In genomic region chr1:201504179-201504631, GRCh38 we compare ENCODE assay signal across 11 cellular contexts. TPM values are rescaled to one million over a fixed set of nuclear protein-coding genes. Genes with fewer than 3 reads are reported as not detected.
A peak's percentile ranks its signal among the peaks of the same experiment; 100 is the strongest.
DNase-seq lines count a peak whose midpoint lies in the region; ATAC-seq and TF ChIP-seq lines count a peak whose summit lies in the region.
"Had no signal": no experiment of that assay in that cellular context is flagged by ENCODE, and none has a peak within 500 bp of the region (broad histone marks: within the 10 kb centered on the region; RNA-seq: fewer than 3 reads in every experiment).

No MANE protein-coding gene starts in this region.

- CTCF ChIA-PET in CD8-positive, alpha-beta T cell (lab: Charles Lee) = interaction anchor here (1.1 to 22.8 kb wide), 4 partner anchors 8 to 21 kb away, joined by 3 to 577 read pairs (median 74); no protein-coding TSS in a partner anchor

- no peak overlapping the region for H2AFZ ChIP-seq in neural progenitor cell (replicated peaks)

- DNase-seq in brain microvascular endothelial cell (no peak), neural progenitor cell (ENCODE audit: low spot score) (no peak)
- no peak for DNase-seq in CD8-positive, alpha-beta T cell
- DNase-seq: activated CD4-positive, alpha-beta T cell treated with anti-CD3 and anti-CD28 coated beads for 1 hour; immature natural killer cell; stimulated activated CD4-positive, alpha-beta T cell treated with anti-CD3 and anti-CD28 coated beads, Interleukin-2, amount 100 ng/mL, for 48 hours had no signal

- H3K4me1 ChIP-seq in HUES48 (ENCODE audit: control insufficient read depth, insufficient read depth, low read length) = peaks cover 53% of the 10 kb centered on the region
- peaks cover 35 to 84% (median 75%) of the 10 kb centered on the region in 4 donors for H3K4me1 ChIP-seq in liver (ENCODE audit: control insufficient read depth in 4 of 4, insufficient read depth in 4 of 4, low read length in 3 of 4)
- H3K4me1 ChIP-seq in subcutaneous abdominal adipose tissue (ENCODE audit: control insufficient read depth in 5 of 5, insufficient read depth in 5 of 5, low read length in 5 of 5) = peaks cover 26 to 80% (median 66%) of the 10 kb centered on the region in 5 donors
- H3K4me1 ChIP-seq in neural progenitor cell = peaks cover 43% of the 10 kb centered on the region
- peaks cover 26% of the 10 kb centered on the region for H3K4me1 ChIP-seq in CD8-positive, alpha-beta T cell (ENCODE audit: insufficient read depth, low read length)

- no peaks in the 10 kb centered on the region for H3K36me3 Mint-ChIP-seq in neural progenitor cell
- peaks cover 2% of the 10 kb centered on the region for H3K36me3 Mint-ChIP-seq in CD8-positive, alpha-beta T cell
- H3K36me3 Mint-ChIP-seq: immature natural killer cell had no signal

- 32% methylated on average over 3 of the region's 3 CpGs for WGBS in liver

- H3K27ac ChIP-seq in HUES48 (ENCODE audit: low read depth, low read length) (peak overlapping the region; percentile 92), brain microvascular endothelial cell (peak overlapping the region; percentile 98), liver (ENCODE audit: low read depth in 1 of 2, low read length in 2 of 2) (peak overlapping the region; percentile 80 to 93), subcutaneous abdominal adipose tissue (ENCODE audit: low read depth, low read length) (peak overlapping the region; percentile 31), neural progenitor cell (no peak overlapping the region)
- H3K27ac ChIP-seq in CD8-positive, alpha-beta T cell (ENCODE audit: low read depth, low read length) = no peak overlapping the region

- 0 out of 2 replicates have a peak overlapping the region, but pooled peaks have one; percentile 28 for H3K4me3 ChIP-seq in HUES48 (ENCODE audit: low read depth, low read length)
- H3K4me3 ChIP-seq in brain microvascular endothelial cell (ENCODE audit: low read depth, low read length) = peak overlapping the region; percentile 84
- H3K4me3 ChIP-seq in liver (ENCODE audit: low read depth in 1 of 3, low read length in 3 of 3) = no peak overlapping the region
- H3K4me3 ChIP-seq in subcutaneous abdominal adipose tissue (ENCODE audit: low read depth in 1 of 5, low read length in 5 of 5) = no peak overlapping the region
- no peak overlapping the region for H3K4me3 ChIP-seq in neural progenitor cell
- no peak overlapping the region for H3K4me3 ChIP-seq in CD8-positive, alpha-beta T cell (ENCODE audit: low read depth, low read length)

- intact Hi-C loops in CD8-positive, alpha-beta T cell (cut with DNase I, micrococcal nuclease) = loop anchor here in 1 of 2 experiments (10.0 kb wide), 1 partner anchor 841 kb away; the partner anchor contains the start of genes PPP1R12B and UBE2T

- no peaks in the 10 kb centered on the region for H3K79me2 ChIP-seq in neural progenitor cell (ENCODE audit: low read depth)

- H3K27me3 ChIP-seq in HUES48 (ENCODE audit: control insufficient read depth, insufficient read depth, low read length) (peaks cover 26% of the 10 kb centered on the region), brain microvascular endothelial cell (replicated peaks) (no peaks in the 10 kb centered on the region), liver (ENCODE audit: control insufficient read depth in 4 of 4, insufficient read depth in 4 of 4, low read length in 3 of 4) (no peaks in the 10 kb centered on the region), subcutaneous abdominal adipose tissue (ENCODE audit: control insufficient read depth in 5 of 5, insufficient read depth in 4 of 5, low read length in 5 of 5) (no peaks in the 10 kb centered on the region), neural progenitor cell (peaks cover 35% of the 10 kb centered on the region)
- no peaks in the 10 kb centered on the region for H3K27me3 ChIP-seq in CD8-positive, alpha-beta T cell (ENCODE audit: insufficient read depth, low read length)

- TF ChIP-seq CTCF in brain microvascular endothelial cell (IDR thresholded peaks at IDR 0.05; ENCODE audit: low read depth, low read length, missing control alignments) (no peak), liver (IDR thresholded peaks at IDR 0.05; ENCODE audit: low read depth, low read length, missing input control) (no peak), neural progenitor cell (IDR thresholded peaks at IDR 0.05) (no peak)
- no peak for TF ChIP-seq CTCF in CD8-positive, alpha-beta T cell (IDR thresholded peaks at IDR 0.05)

- H3K4me2 ChIP-seq in neural progenitor cell = no peak overlapping the region

- TF ChIP-seq RAD21 in liver (IDR thresholded peaks at IDR 0.05) = no peak

- in situ Hi-C loops in brain microvascular endothelial cell (cut with HindIII; ENCODE audit: low pct_ligation_motif_present, low sequenced_read_pairs) = no loop called here

- no peaks in the 10 kb centered on the region for H3K9me3 ChIP-seq in HUES48 (ENCODE audit: control insufficient read depth, insufficient read depth, low read length)
- no peaks in the 10 kb centered on the region for H3K9me3 ChIP-seq in liver (ENCODE audit: control insufficient read depth in 4 of 4, low read length in 3 of 4)
- no peaks in the 10 kb centered on the region for H3K9me3 ChIP-seq in subcutaneous abdominal adipose tissue (ENCODE audit: control insufficient read depth in 5 of 5, low read length in 5 of 5)
- H3K9me3 ChIP-seq in neural progenitor cell (ENCODE audit: low read depth) = no peaks in the 10 kb centered on the region
- H3K9me3 ChIP-seq in CD8-positive, alpha-beta T cell (ENCODE audit: low read length) = no peaks in the 10 kb centered on the region

- H3K4me3 Mint-ChIP-seq in neural progenitor cell = no peak overlapping the region
- H3K4me3 Mint-ChIP-seq in CD8-positive, alpha-beta T cell = no peak overlapping the region

- peaks cover 5% of the 10 kb centered on the region for H3K27me3 Mint-ChIP-seq in neural progenitor cell (ENCODE audit: insufficient read depth, low read depth)
- no peaks in the 10 kb centered on the region for H3K27me3 Mint-ChIP-seq in CD8-positive, alpha-beta T cell (ENCODE audit: low read depth)

- H3K27ac Mint-ChIP-seq in neural progenitor cell = no peak overlapping the region
- no peak overlapping the region for H3K27ac Mint-ChIP-seq in CD8-positive, alpha-beta T cell

- H4K20me1 ChIP-seq in neural progenitor cell (ENCODE audit: low read depth) = no peaks in the 10 kb centered on the region

- POLR2A ChIA-PET in CD8-positive, alpha-beta T cell (lab: Charles Lee) = no interaction called here

- H3K9ac ChIP-seq in HUES48 (ENCODE audit: low read depth, low read length) (peak overlapping the region; percentile 60; the same call in 1 of the 2 replicates), liver (ENCODE audit: low read depth in 1 of 2, low read length in 2 of 2) (peak overlapping the region in 1 of 2 donors; percentile 5), subcutaneous abdominal adipose tissue (ENCODE audit: low read length in 5 of 5) (no peak overlapping the region), neural progenitor cell (no peak overlapping the region)

- H3K36me3 ChIP-seq in HUES48 (ENCODE audit: control insufficient read depth, insufficient read depth, low read length) (no peaks in the 10 kb centered on the region), brain microvascular endothelial cell (replicated peaks) (peaks cover 40% of the 10 kb centered on the region), liver (ENCODE audit: control insufficient read depth in 4 of 4, insufficient read depth in 3 of 4, low read depth in 1 of 4, low read length in 3 of 4) (no peaks in the 10 kb centered on the region), subcutaneous abdominal adipose tissue (ENCODE audit: control insufficient read depth in 5 of 5, insufficient read depth in 5 of 5, low read length in 5 of 5) (peaks cover 0 to under 1% (median 0%) of the 10 kb centered on the region in 5 donors), neural progenitor cell (no peaks in the 10 kb centered on the region)
- H3K36me3 ChIP-seq in CD8-positive, alpha-beta T cell (ENCODE audit: insufficient read depth, low read length) = no peaks in the 10 kb centered on the region

- H3F3A ChIP-seq in neural progenitor cell (ENCODE audit: low read depth) = peaks cover 36% of the 10 kb centered on the region

- ATAC-seq in HG03175 (IDR thresholded peaks at IDR 0.05; ENCODE audit: unreplicated experiment) = no peak
- ATAC-seq in HG03108 (IDR thresholded peaks at IDR 0.05; ENCODE audit: unreplicated experiment) = no peak
- ATAC-seq in CD8-positive, alpha-beta T cell = no peak

- H3K9me3 Mint-ChIP-seq in neural progenitor cell = no peaks in the 10 kb centered on the region
- H3K9me3 Mint-ChIP-seq in CD8-positive, alpha-beta T cell = no peaks in the 10 kb centered on the region
- H3K9me3 Mint-ChIP-seq: immature natural killer cell had no signal

- peaks cover 52% of the 10 kb centered on the region for H3K4me1 Mint-ChIP-seq in neural progenitor cell
- H3K4me1 Mint-ChIP-seq in CD8-positive, alpha-beta T cell (ENCODE audit: low read depth) = peaks cover 44% of the 10 kb centered on the region

TF ChIP-seq in liver, 16 proteins besides CTCF, POLR2A, EP300 and RAD21 (continues in another document):
- TF ChIP-seq HNF4G (IDR thresholded peaks at IDR 0.05) = no peak

RNA-seq across cellular contexts. Expression of gene CSRP1, which starts 2.7 kb away (rescaled TPM):
- total RNA-seq in liver (10 to 100 TPM; 42.7 to 96.9 TPM), neural progenitor cell (ENCODE audit: low replicate concordance) (2.5 and 4.1 TPM in 2 replicates)
- 10 to 100 TPM; 49.3 to 87.2 TPM for polyA plus RNA-seq in liver
- 10 to 100 TPM; 31.6 to 33.9 TPM for total RNA-seq in CD8-positive, alpha-beta T cell

RNA-seq across cellular contexts. Expression of gene NAV1, which starts 34.7 kb away (rescaled TPM):
- 1 to 10 TPM; 1.2 to 2.0 TPM for total RNA-seq in liver
- polyA plus RNA-seq in liver = 1 to 10 TPM; 1.1 to 1.4 TPM
- 60.7 and 83.0 TPM in 2 replicates for total RNA-seq in neural progenitor cell (ENCODE audit: low replicate concordance)
- total RNA-seq in CD8-positive, alpha-beta T cell = 1 to 10 TPM; 1.6 to 1.8 TPM

RNA-seq across cellular contexts. Expression of gene PHLDA3, which starts 35.2 kb away (rescaled TPM):
- 1 to 10 TPM in 1 of 2 donors, under 1 TPM in 1; 0.67 to 1.4 TPM for total RNA-seq in liver
- 1 to 10 TPM in 1 of 2 donors, under 1 TPM in 1; 0.36 to 2.2 TPM for polyA plus RNA-seq in liver
- 1.9 and 11.8 TPM in 2 replicates for total RNA-seq in neural progenitor cell (ENCODE audit: low replicate concordance)
- under 1 TPM; 0.33 to 0.44 TPM for total RNA-seq in CD8-positive, alpha-beta T cell

Comparison
In these comparisons a context has a peak if more than half of its experiments do, and no peak if none do; other contexts are left out.
1. H3K27ac ChIP-seq: peak in HUES48 (single experiment), brain microvascular endothelial cell (single experiment), liver (2 of 2) and subcutaneous abdominal adipose tissue (single experiment); none in neural progenitor cell (single experiment) and CD8-positive, alpha-beta T cell (single experiment).
2. H3K4me3 ChIP-seq: peak in HUES48 (single experiment) and brain microvascular endothelial cell (single experiment); none in liver (0 of 3), subcutaneous abdominal adipose tissue (0 of 5), neural progenitor cell (single experiment) and CD8-positive, alpha-beta T cell (single experiment).
3. RNA of gene NAV1, which starts 34.7 kb away (total RNA-seq): 60.7 to 83.0 TPM in neural progenitor cell; 1.2 to 2.0 TPM in liver and 1.6 to 1.8 TPM in CD8-positive, alpha-beta T cell; every median in the first group is over 10 times any median in the second.